26 cellular contexts compared by ENCODE assay signal in genomic region chr1:211749251-211749650, GRCh38.
"Had no signal": no experiment of that assay in that cellular context is flagged by ENCODE, and none has a peak within 500 bp of the region (broad histone marks: within the 10 kb centered on the region; RNA-seq: fewer than 3 reads in every experiment).

No MANE protein-coding gene starts in this region.

- H3K4me3 ChIP-seq: gastrocnemius medialis, lung, neural progenitor cell, smooth muscle cell, thoracic aorta, tibial nerve, upper lobe of left lung had no signal

- H3K27ac Mint-ChIP-seq: endodermal cell; naive thymus-derived CD4-positive, alpha-beta T cell; nephron; neural progenitor cell; progenitor cell of endocrine pancreas; stimulated activated naive CD8-positive, alpha-beta T cell treated with anti-CD3 and anti-CD28 coated beads, Interleukin-15, amount 100 ng/mL, for 72 hours had no signal

- H3K4me3 Mint-ChIP-seq: endodermal cell; naive thymus-derived CD4-positive, alpha-beta T cell; nephron; neural progenitor cell; stimulated activated naive CD8-positive, alpha-beta T cell treated with anti-CD3 and anti-CD28 coated beads, Interleukin-15, amount 100 ng/mL, for 72 hours had no signal

- H3K4me1 Mint-ChIP-seq: naive thymus-derived CD4-positive, alpha-beta T cell; nephron had no signal

- H3K27me3 Mint-ChIP-seq: naive thymus-derived CD4-positive, alpha-beta T cell; progenitor cell of endocrine pancreas; stimulated activated naive CD8-positive, alpha-beta T cell treated with anti-CD3 and anti-CD28 coated beads, Interleukin-15, amount 100 ng/mL, for 72 hours had no signal

- H3K79me2 ChIP-seq: parathyroid adenoma had no signal

- ATAC-seq: esophagus mucosa; gastrocnemius medialis; left lobe of liver; naive thymus-derived CD4-positive, alpha-beta T cell; sciatic nerve; stimulated activated naive CD8-positive, alpha-beta T cell treated with anti-CD3 and anti-CD28 coated beads, Interleukin-15, amount 100 ng/mL, for 72 hours had no signal

- H3K9me3 Mint-ChIP-seq: endodermal cell; naive thymus-derived CD4-positive, alpha-beta T cell; nephron; neural progenitor cell; stimulated activated naive CD8-positive, alpha-beta T cell treated with anti-CD3 and anti-CD28 coated beads, Interleukin-15, amount 100 ng/mL, for 72 hours had no signal

- H3K27me3 ChIP-seq: gastrocnemius medialis, neural progenitor cell, tibial nerve, upper lobe of left lung had no signal

- DNase-seq: effector CD8-positive, alpha-beta T cell; endodermal cell; foreskin fibroblast; gastrocnemius medialis; mesenchymal stem cell; midbrain; naive thymus-derived CD4-positive, alpha-beta T cell; stimulated activated CD4-positive, alpha-beta T cell treated with anti-CD3 and anti-CD28 coated beads, Interleukin-12 subunit alpha, Interleukin-12 subunit beta, amount 100 ng/mL, for 4 hours; stimulated activated CD4-positive, alpha-beta T cell treated with anti-CD3 and anti-CD28 coated beads, Interleukin-1b, Interleukin-23, amount 100 ng/mL, for 48 hours; stimulated activated CD4-positive, alpha-beta T cell treated with anti-CD3 and anti-CD28 coated beads, Interleukin-4, amount 100 ng/mL, for 1 hour; stimulated activated CD8-positive, alpha-beta memory T cell treated with anti-CD3 and anti-CD28 coated beads, Interleukin-4, amount 100 ng/mL, for 48 hours; stimulated activated naive CD4-positive, alpha-beta T cell; stimulated activated naive CD8-positive, alpha-beta T cell treated with anti-CD3 and anti-CD28 coated beads, Interleukin-15, amount 100 ng/mL, for 72 hours; upper lobe of left lung had no signal

- H3K36me3 ChIP-seq: neural progenitor cell had no signal

- H3K4me2 ChIP-seq: neural progenitor cell, smooth muscle cell had no signal

- H3K27ac ChIP-seq: epithelial cell of prostate, gastrocnemius medialis, neural progenitor cell, parathyroid adenoma, thoracic aorta, tibial nerve, upper lobe of left lung had no signal

- H3K9ac ChIP-seq: neural progenitor cell, parathyroid adenoma had no signal

- H2AFZ ChIP-seq: neural progenitor cell, parathyroid adenoma had no signal

- H3K9me3 ChIP-seq: gastrocnemius medialis, thoracic aorta, tibial nerve, upper lobe of left lung had no signal

- H3K4me1 ChIP-seq: gastrocnemius medialis, parathyroid adenoma, tibial nerve, upper lobe of left lung had no signal
